Comparison of ENCODE assay signal across 19 cellular contexts in the genomic region with DNA sequence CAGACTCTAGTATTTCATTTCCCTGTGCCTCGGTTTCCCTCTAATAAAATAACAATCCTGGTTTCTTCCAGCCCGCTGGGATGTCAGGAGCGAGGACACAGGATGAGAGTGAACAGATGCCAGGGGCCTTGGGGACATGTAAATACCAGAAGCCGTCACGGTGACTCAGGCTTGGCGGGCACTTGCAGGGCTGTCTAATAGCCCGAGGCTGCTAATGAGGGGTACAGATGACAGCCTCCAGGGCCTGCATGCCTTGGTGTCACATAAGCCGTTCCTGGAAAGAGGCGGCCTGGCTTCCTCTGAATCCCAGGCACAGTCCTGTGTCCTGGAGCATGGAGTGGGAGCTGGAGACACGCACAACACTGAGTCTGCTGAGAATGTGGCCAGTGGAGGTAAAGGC. TPM values are rescaled to one million over a fixed set of nuclear protein-coding genes. Genes with fewer than 3 reads are reported as not detected.
A peak's percentile ranks its signal among the peaks of the same experiment; 100 is the strongest.
DNase-seq lines count a peak whose midpoint lies in the region; ATAC-seq, FAIRE-seq and TF ChIP-seq lines count a peak whose summit lies in the region.
"Had no signal": no experiment of that assay in that cellular context is flagged by ENCODE, and none has a peak within 500 bp of the region (broad histone marks: within the 10 kb centered on the region; RNA-seq: fewer than 3 reads in every experiment).

No MANE protein-coding gene starts in this region.

- TF ChIP-seq POLR2A in spleen (IDR thresholded peaks at IDR 0.05): no peak

- H3K36me3 ChIP-seq in kidney (ENCODE audit: control insufficient read depth in 1 of 2, insufficient read depth in 2 of 2, low read length in 2 of 2) (peaks cover 16 to 40% of the 10 kb centered on the region in 2 donors), spleen (peaks cover 0 to 92% (median 54%) of the 10 kb centered on the region in 6 donors)

- H3K4me3 ChIP-seq in kidney (ENCODE audit: low read length in 2 of 2): no peak overlapping the region
- H3K4me3 ChIP-seq in spleen: no peak overlapping the region
- H3K4me3 ChIP-seq: hepatocyte had no signal

- TF ChIP-seq CTCF in kidney (IDR thresholded peaks at IDR 0.05; ENCODE audit: borderline replicate concordance, extremely low read depth, insufficient read depth) (no peak), spleen (IDR thresholded peaks at IDR 0.05 in 8 of 11, conservative IDR thresholded peaks at IDR 0.05 in 3 of 11) (no peak)

- no peak for FAIRE-seq in kidney (lab: Jason Lieb, UNC)
- FAIRE-seq: H54 had no signal

- H3K9ac ChIP-seq in kidney (ENCODE audit: low read length in 2 of 2): no peak overlapping the region

- no peak overlapping the region for H3K4me3 Mint-ChIP-seq in central memory CD8-positive, alpha-beta T cell
- H3K4me3 Mint-ChIP-seq: activated naive CD8-positive, alpha-beta T cell treated with anti-CD3 and anti-CD28 coated beads, Interleukin-2, amount 10 ng/mL, durations not matched to agents 7 days and 5 days; naive thymus-derived CD4-positive, alpha-beta T cell had no signal

- no peak overlapping the region for H3K27ac ChIP-seq in kidney (ENCODE audit: low read depth in 2 of 2, low read length in 2 of 2)
- H3K27ac ChIP-seq in spleen: no peak overlapping the region
- H3K27ac ChIP-seq: hepatocyte had no signal

- H3K27me3 ChIP-seq in spleen (replicated peaks in 1 of 7): no peaks in the 10 kb centered on the region
- H3K27me3 ChIP-seq: hepatocyte had no signal

- H3K9me3 Mint-ChIP-seq in central memory CD8-positive, alpha-beta T cell: no peaks in the 10 kb centered on the region
- H3K9me3 Mint-ChIP-seq: activated naive CD8-positive, alpha-beta T cell treated with anti-CD3 and anti-CD28 coated beads, Interleukin-2, amount 10 ng/mL, durations not matched to agents 7 days and 5 days; naive thymus-derived CD4-positive, alpha-beta T cell had no signal

- peaks cover 8% of the 10 kb centered on the region for H3K4me1 Mint-ChIP-seq in central memory CD8-positive, alpha-beta T cell
- H3K4me1 Mint-ChIP-seq: activated naive CD8-positive, alpha-beta T cell treated with anti-CD3 and anti-CD28 coated beads, Interleukin-2, amount 10 ng/mL, durations not matched to agents 7 days and 5 days; naive thymus-derived CD4-positive, alpha-beta T cell had no signal

- peaks cover 8% of the 10 kb centered on the region for H3K36me3 Mint-ChIP-seq in central memory CD8-positive, alpha-beta T cell (ENCODE audit: insufficient read depth)
- H3K36me3 Mint-ChIP-seq: activated naive CD8-positive, alpha-beta T cell treated with anti-CD3 and anti-CD28 coated beads, Interleukin-2, amount 10 ng/mL, durations not matched to agents 7 days and 5 days had no signal

- H3K27me3 Mint-ChIP-seq in central memory CD8-positive, alpha-beta T cell: no peaks in the 10 kb centered on the region
- H3K27me3 Mint-ChIP-seq: activated naive CD8-positive, alpha-beta T cell treated with anti-CD3 and anti-CD28 coated beads, Interleukin-2, amount 10 ng/mL, durations not matched to agents 7 days and 5 days; naive thymus-derived CD4-positive, alpha-beta T cell had no signal

- H3K4me1 ChIP-seq in kidney (ENCODE audit: control insufficient read depth in 1 of 2, insufficient read depth in 1 of 2, low read depth in 1 of 2, low read length in 2 of 2): peaks cover 32 to 41% of the 10 kb centered on the region in 2 donors
- H3K4me1 ChIP-seq in spleen: peaks cover 2 to 41% (median 28%) of the 10 kb centered on the region in 6 donors

- no peak for ATAC-seq in central memory CD8-positive, alpha-beta T cell (replicated peaks; ENCODE audit: extremely low read depth, poor library complexity, severe bottlenecking)
- no peak for ATAC-seq in HG03442 (IDR thresholded peaks at IDR 0.05; ENCODE audit: unreplicated experiment)
- ATAC-seq: left lobe of liver; naive thymus-derived CD4-positive, alpha-beta T cell; stimulated activated naive CD8-positive, alpha-beta T cell treated with anti-CD3 and anti-CD28 coated beads, Interleukin-15, Interleukin-2, amounts not matched to agents 100 U/mL and 50 U/mL, for 24 hours had no signal

- DNase-seq in NCI-H2171 (lab: John Stamatoyannopoulos, UW) (peak; percentile 92), kidney (peak; percentile 54), spleen (peak; percentile 75), RPMI8226 (no peak), anterior cingulate cortex (lab: John Stamatoyannopoulos, UW) (no peak), GDM1 (lab: John Stamatoyannopoulos, UW) (no peak)
- no peak for DNase-seq in central memory CD8-positive, alpha-beta T cell (ENCODE audit: low spot score in 2 of 2)
- DNase-seq: activated CD4-positive, CD25-positive, alpha-beta regulatory T cell; DMS79; IMR-90; naive thymus-derived CD4-positive, alpha-beta T cell; NCI-H2227 treated with DMSO at 0.1 percent for 48 hours; stimulated activated naive CD8-positive, alpha-beta T cell treated with anti-CD3 and anti-CD28 coated beads, Interleukin-15, Interleukin-2, amounts not matched to agents 100 U/mL and 50 U/mL, for 24 hours had no signal

- H3K9me3 ChIP-seq in kidney (ENCODE audit: control insufficient read depth in 1 of 2, low read length in 2 of 2): no peaks in the 10 kb centered on the region
- no peaks in the 10 kb centered on the region for H3K9me3 ChIP-seq in spleen

- 63 to 86% (median 80%) methylated on average over 8 to 10 of the region's 10 CpGs for WGBS in spleen, 5 donors

- peak overlapping the region; percentile 44 for H3K27ac Mint-ChIP-seq in central memory CD8-positive, alpha-beta T cell (ENCODE audit: low read depth)
- H3K27ac Mint-ChIP-seq: activated naive CD8-positive, alpha-beta T cell treated with anti-CD3 and anti-CD28 coated beads, Interleukin-2, amount 10 ng/mL, durations not matched to agents 7 days and 5 days had no signal

- intact Hi-C loops in kidney (cut with DNase I) (no loop called here), spleen (cut with DNase I; ENCODE audit: low total_unique reads) (no loop called here)

RNA-seq across cellular contexts. Expression of a gene that starts 28.2 kb away (rescaled TPM):
- total RNA-seq in kidney: 35.5 TPM
- 37.5 TPM for polyA plus RNA-seq in kidney (ENCODE audit: insufficient read depth, low read depth, low replicate concordance)
- total RNA-seq in spleen: 10 to 100 TPM; 21.1 to 38.0 (median 31.3) TPM
- 10 to 100 TPM in 2 of 3 donors, 1 to 10 TPM in 1; 8.8 to 23.5 (median 13.8) TPM for polyA plus RNA-seq in spleen

RNA-seq across cellular contexts. Expression of a gene that starts 44.2 kb away (rescaled TPM):
- total RNA-seq in kidney: 12.5 TPM
- 1.8 TPM for polyA plus RNA-seq in kidney (ENCODE audit: insufficient read depth, low read depth, low replicate concordance)
- total RNA-seq in spleen: 1 to 10 TPM in 6 of 7 donors, under 1 TPM in 1; 0.83 to 3.8 (median 2.0) TPM
- polyA plus RNA-seq in spleen: 1 to 10 TPM in 1 of 3 donors, under 1 TPM in 2; 0.87 to 1.8 (median 0.89) TPM
- total RNA-seq: activated naive CD8-positive, alpha-beta T cell treated with anti-CD3 and anti-CD28 coated beads, Interleukin-2, amount 10 ng/mL, durations not matched to agents 7 days and 5 days; epithelial cell of proximal tubule had no signal

Comparison
In these comparisons a context has a peak if more than half of its experiments do, and no peak if none do; other contexts are left out.
1. DNase-seq: peak in NCI-H2171 (single experiment), kidney (single experiment) and spleen (single experiment); none in central memory CD8-positive, alpha-beta T cell (0 of 2), RPMI8226 (single experiment), anterior cingulate cortex (0 of 58) and GDM1 (single experiment).